ENCODE assay signal across 10 cellular contexts in genomic region chr1:16521679-16522078, GRCh38. TPM values are rescaled to one million over a fixed set of nuclear protein-coding genes. Genes with fewer than 3 reads are reported as not detected.
"Had no signal": no experiment of that assay in that cellular context is flagged by ENCODE, and none has a peak within 500 bp of the region (broad histone marks: within the 10 kb centered on the region; RNA-seq: fewer than 3 reads in every experiment).

No MANE protein-coding gene starts in this region.

RNA-seq across cellular contexts. Expression of gene RNU1-1, which starts 7.6 kb away (rescaled TPM):
- total RNA-seq: osteoblast had no signal
- polyA plus RNA-seq: neural cell, ovary, psoas muscle, right cardiac atrium, sigmoid colon, small intestine, spleen, thymus, urinary bladder had no signal
